Comparison of ENCODE assay signal across 1 cellular context in the genomic region with DNA sequence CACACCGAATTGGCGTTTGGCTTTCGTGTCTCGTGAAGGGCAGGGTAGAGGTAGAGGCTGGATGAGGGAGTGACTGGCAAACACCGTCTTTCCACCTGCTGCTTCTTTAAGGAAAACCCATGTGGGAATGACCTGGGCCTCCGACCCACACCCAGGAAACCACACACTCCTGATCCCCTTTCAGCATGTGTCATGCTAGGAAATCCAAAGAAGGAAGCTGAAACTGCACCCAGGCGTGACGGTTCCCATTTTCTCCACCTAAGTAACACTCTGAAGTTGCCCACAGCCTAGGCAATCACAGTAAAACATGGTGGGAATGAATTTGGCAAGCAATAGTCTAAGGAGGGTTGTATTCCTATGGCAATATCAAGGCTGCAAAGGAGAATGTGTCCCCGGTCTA.
TF ChIP-seq lines count a peak whose summit lies in the region.

No MANE protein-coding gene starts in this region.

TF ChIP-seq in H1, 55 proteins besides CTCF, POLR2A, EP300 and RAD21 (continued from another document):
- TF ChIP-seq TAF1 (IDR thresholded peaks at IDR 0.05; ENCODE audit: low read depth, low read length) (no peak), RFX5 (IDR thresholded peaks at IDR 0.05; ENCODE audit: borderline replicate concordance, low read depth, low read length) (no peak), ZNF274 (IDR thresholded peaks at IDR 0.05; ENCODE audit: borderline replicate concordance, extremely low read depth, low read length) (no peak)
